Comparison of ENCODE assay signal across 25 cellular contexts in the genomic region with DNA sequence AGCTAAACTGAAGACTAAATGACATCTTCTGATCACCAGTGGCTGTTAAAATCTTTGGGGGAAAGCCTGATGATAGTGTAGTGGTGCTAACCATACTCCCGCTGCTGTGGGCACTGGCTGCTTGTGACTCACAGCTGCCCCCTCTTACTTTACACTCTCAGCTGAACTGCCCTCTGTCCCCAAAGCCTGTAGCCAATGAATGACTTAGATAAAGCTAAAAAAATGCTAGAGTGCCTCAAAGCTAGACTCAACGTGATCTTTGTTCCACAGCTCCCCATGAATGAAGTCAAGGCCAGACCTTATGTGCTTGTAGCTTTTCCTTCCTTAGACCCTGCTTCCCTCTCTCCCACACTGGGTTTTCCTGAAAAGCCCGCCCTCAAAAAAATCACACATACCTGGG. TPM values are rescaled to one million over a fixed set of nuclear protein-coding genes. Genes with fewer than 3 reads are reported as not detected.
DNase-seq lines count a peak whose midpoint lies in the region; ATAC-seq, FAIRE-seq and TF ChIP-seq lines count a peak whose summit lies in the region.
"Had no signal": no experiment of that assay in that cellular context is flagged by ENCODE, and none has a peak within 500 bp of the region (broad histone marks: within the 10 kb centered on the region; RNA-seq: fewer than 3 reads in every experiment).

No MANE protein-coding gene starts in this region.

- no peak overlapping the region for H3K18ac ChIP-seq in H1 (ENCODE audit: extremely low read depth, low read length)

- H3K23ac ChIP-seq in H1 (ENCODE audit: insufficient read length): no peak overlapping the region

- no peak overlapping the region for H2BK12ac ChIP-seq in H1 (ENCODE audit: low read depth, low read length)

- no peaks in the 10 kb centered on the region for H3F3A ChIP-seq in neural progenitor cell (ENCODE audit: low read depth)

- peak overlapping the region; percentile 30 for H3K56ac ChIP-seq in H1 (replicated peaks; ENCODE audit: insufficient read length, low read depth, low read length)

- H3K9ac ChIP-seq in H1 (replicated peaks in 1 of 4; ENCODE audit: extremely low read depth in 1 of 4, low read depth in 3 of 4, low read length in 3 of 4) (no peak overlapping the region), neural progenitor cell (no peak overlapping the region)
- H3K9ac ChIP-seq: BLaER1 treated with 17β-estradiol and CSF1 and Interleukin-3, amounts not matched to agents 10 nM and 100 nM; GM23248 had no signal

- H4K5ac ChIP-seq in H1 (ENCODE audit: insufficient read length, low read depth, low read length): no peak overlapping the region

- H3K4me3 Mint-ChIP-seq in activated naive CD4-positive, alpha-beta T cell treated with anti-CD3 and anti-CD28 coated beads, Interleukin-2, amount 10 ng/mL, durations not matched to agents 7 days and 5 days: no peak overlapping the region
- H3K4me3 Mint-ChIP-seq in activated naive CD4-positive, alpha-beta T cell treated with anti-CD3 and anti-CD28 coated beads for 36 hours: no peak overlapping the region
- peak overlapping the region; percentile 19 for H3K4me3 Mint-ChIP-seq in neural progenitor cell
- H3K4me3 Mint-ChIP-seq: CD14-positive monocyte; CD4-positive, alpha-beta T cell; CD8-positive, alpha-beta memory T cell; H9 had no signal

- H3K27ac ChIP-seq in H1 (ENCODE audit: low read depth, low read length) (no peak overlapping the region), neural progenitor cell (no peak overlapping the region), tibial nerve (no peak overlapping the region)
- H3K27ac ChIP-seq: A549; BLaER1 treated with 17β-estradiol and CSF1 and Interleukin-3, amounts not matched to agents 10 nM and 100 nM; GM23248 had no signal

- POLR2A ChIA-PET in H1 (lab: Charles Lee; ENCODE audit: partially characterized antibody): interaction anchor here (1.0 kb wide), 1 partner anchor 10 kb away, joined by 6 read pairs; no protein-coding TSS in a partner anchor

- H3K9me3 Mint-ChIP-seq in activated naive CD4-positive, alpha-beta T cell treated with anti-CD3 and anti-CD28 coated beads, Interleukin-2, amount 10 ng/mL, durations not matched to agents 7 days and 5 days: no peaks in the 10 kb centered on the region
- no peaks in the 10 kb centered on the region for H3K9me3 Mint-ChIP-seq in activated naive CD4-positive, alpha-beta T cell treated with anti-CD3 and anti-CD28 coated beads for 36 hours
- H3K9me3 Mint-ChIP-seq in neural progenitor cell: peaks cover 2% of the 10 kb centered on the region
- H3K9me3 Mint-ChIP-seq: CD4-positive, alpha-beta T cell; CD8-positive, alpha-beta memory T cell; H9 had no signal

- H2AFZ ChIP-seq in H1 (ENCODE audit: low read length) (no peak overlapping the region), neural progenitor cell (replicated peaks) (no peak overlapping the region)
- H2AFZ ChIP-seq: GM23248 had no signal

- H3K4me1 Mint-ChIP-seq in activated naive CD4-positive, alpha-beta T cell treated with anti-CD3 and anti-CD28 coated beads, Interleukin-2, amount 10 ng/mL, durations not matched to agents 7 days and 5 days: peaks cover 12% of the 10 kb centered on the region
- peaks cover 6% of the 10 kb centered on the region for H3K4me1 Mint-ChIP-seq in activated naive CD4-positive, alpha-beta T cell treated with anti-CD3 and anti-CD28 coated beads for 36 hours (ENCODE audit: low read depth)
- H3K4me1 Mint-ChIP-seq in neural progenitor cell: no peaks in the 10 kb centered on the region
- H3K4me1 Mint-ChIP-seq: CD14-positive monocyte, H9 had no signal

- WGBS in H1 (ENCODE audit: extremely low coverage in 1 of 2, insufficient coverage in 1 of 2, insufficient read length in 1 of 2, insufficient replicate concordance in 2 of 2, low coverage in 1 of 2, low lambda C conversion rate in 2 of 2, missing lambda C conversion rate in 1 of 2), 2 experiments: 80% methylated on average over 3 of the region's 3 CpGs; no CpG with 5 or more reads in 1 of the 2 experiments
- WGBS in tibial nerve, 2 donors: 56 to 70% methylated on average over 3 of the region's 3 CpGs

- H3K9me3 ChIP-seq in H1 (ENCODE audit: insufficient read depth in 2 of 2, low read depth in 1 of 2, low read length in 1 of 2) (no peaks in the 10 kb centered on the region), neural progenitor cell (ENCODE audit: low read depth) (no peaks in the 10 kb centered on the region), tibial nerve (no peaks in the 10 kb centered on the region)
- H3K9me3 ChIP-seq: A549; BE2C; BLaER1 treated with 17β-estradiol and CSF1 and Interleukin-3, amounts not matched to agents 10 nM and 100 nM had no signal

- ATAC-seq in GM18517 (IDR thresholded peaks at IDR 0.05; ENCODE audit: unreplicated experiment): no peak
- ATAC-seq: A549, HCT116 had no signal

- H3K4ac ChIP-seq in H1 (replicated peaks; ENCODE audit: insufficient read length, low read depth, low read length): no peak overlapping the region

- peaks cover 49% of the 10 kb centered on the region for H3K36me3 Mint-ChIP-seq in activated naive CD4-positive, alpha-beta T cell treated with anti-CD3 and anti-CD28 coated beads, Interleukin-2, amount 10 ng/mL, durations not matched to agents 7 days and 5 days
- H3K36me3 Mint-ChIP-seq in activated naive CD4-positive, alpha-beta T cell treated with anti-CD3 and anti-CD28 coated beads for 36 hours (ENCODE audit: low read depth): peaks cover 37% of the 10 kb centered on the region
- H3K36me3 Mint-ChIP-seq in neural progenitor cell: peaks cover 4% of the 10 kb centered on the region

- H4K8ac ChIP-seq in H1 (ENCODE audit: extremely low read depth, insufficient read depth, low read length): no peak overlapping the region

- H3K4me2 ChIP-seq in H1 (ENCODE audit: insufficient read depth in 1 of 2, low read depth in 2 of 2, low read length in 2 of 2) (no peak overlapping the region), neural progenitor cell (no peak overlapping the region)
- H3K4me2 ChIP-seq: A549; BLaER1 treated with 17β-estradiol and CSF1 and Interleukin-3, amounts not matched to agents 10 nM and 100 nM had no signal

- TF ChIP-seq EP300 in H1 (IDR thresholded peaks at IDR 0.05; ENCODE audit: borderline replicate concordance in 1 of 2, low read depth in 2 of 2, low read length in 2 of 2) (no peak), tibial nerve (IDR thresholded peaks at IDR 0.05) (no peak)

- no peak for DNase-seq in activated naive CD4-positive, alpha-beta T cell treated with anti-CD3 and anti-CD28 coated beads, Interleukin-2, amount 10 ng/mL, durations not matched to agents 7 days and 5 days
- no peak for DNase-seq in activated naive CD4-positive, alpha-beta T cell treated with anti-CD3 and anti-CD28 coated beads for 36 hours
- no peak for DNase-seq in H1 (ENCODE audit: low read depth in 1 of 2, low spot score in 2 of 2)
- no peak for DNase-seq in neural progenitor cell (ENCODE audit: low spot score)
- DNase-seq in tibial nerve (ENCODE audit: low spot score in 2 of 2): no peak
- DNase-seq in NCI-H1105 (lab: John Stamatoyannopoulos, UW): no peak
- DNase-seq: 8988T; ACHN; AML-193; BE2C; Calu3; CD4-positive, alpha-beta T cell; CD8-positive, alpha-beta memory T cell; DMS153; DND-41; GM23248; H9 had no signal

- H2AK5ac ChIP-seq in H1 (ENCODE audit: low read depth, low read length): no peak overlapping the region

- intact Hi-C loops in activated naive CD4-positive, alpha-beta T cell treated with anti-CD3 and anti-CD28 coated beads for 36 hours (cut with micrococcal nuclease): no loop called here

- peak overlapping the region; percentile 53 for H3K27ac Mint-ChIP-seq in activated naive CD4-positive, alpha-beta T cell treated with anti-CD3 and anti-CD28 coated beads, Interleukin-2, amount 10 ng/mL, durations not matched to agents 7 days and 5 days
- no peak overlapping the region for H3K27ac Mint-ChIP-seq in activated naive CD4-positive, alpha-beta T cell treated with anti-CD3 and anti-CD28 coated beads for 36 hours
- H3K27ac Mint-ChIP-seq in neural progenitor cell: no peak overlapping the region
- H3K27ac Mint-ChIP-seq: CD14-positive monocyte; CD4-positive, alpha-beta T cell; CD8-positive, alpha-beta memory T cell; H9 had no signal

- H2BK15ac ChIP-seq in H1 (ENCODE audit: low read length): no peak overlapping the region

- no peak overlapping the region for H2BK120ac ChIP-seq in H1 (replicated peaks; ENCODE audit: low read depth, low read length)

- FAIRE-seq in H1 (lab: Jason Lieb, UNC): no peak
- FAIRE-seq: A549, G401.6, GM12892, GM19239 had no signal

- no peaks in the 10 kb centered on the region for H3K23me2 ChIP-seq in H1 (ENCODE audit: low read depth, low read length)

- H3K27me3 Mint-ChIP-seq in activated naive CD4-positive, alpha-beta T cell treated with anti-CD3 and anti-CD28 coated beads, Interleukin-2, amount 10 ng/mL, durations not matched to agents 7 days and 5 days: no peaks in the 10 kb centered on the region
- no peaks in the 10 kb centered on the region for H3K27me3 Mint-ChIP-seq in activated naive CD4-positive, alpha-beta T cell treated with anti-CD3 and anti-CD28 coated beads for 36 hours (ENCODE audit: low read depth)
- H3K27me3 Mint-ChIP-seq in neural progenitor cell (ENCODE audit: insufficient read depth, low read depth): no peaks in the 10 kb centered on the region
- H3K27me3 Mint-ChIP-seq: CD4-positive, alpha-beta T cell had no signal

- no peak overlapping the region for H3K4me3 ChIP-seq in H1 (ENCODE audit: extremely low read depth in 1 of 4, insufficient read depth in 2 of 4, low read depth in 3 of 4, low read length in 4 of 4)
- H3K4me3 ChIP-seq in neural progenitor cell: no peak overlapping the region
- no peak overlapping the region for H3K4me3 ChIP-seq in tibial nerve
- H3K4me3 ChIP-seq: A549; BLaER1 treated with 17β-estradiol and CSF1 and Interleukin-3, amounts not matched to agents 10 nM and 100 nM; GM23248 had no signal

- 0 out of 2 replicates have a peak overlapping the region, but pooled peaks have one; percentile 24 for H2BK5ac ChIP-seq in H1 (ENCODE audit: low read depth, low read length)

- H3K4me1 ChIP-seq in H1 (replicated peaks in 1 of 4; ENCODE audit: control insufficient read depth in 3 of 4, insufficient read depth in 4 of 4, low read length in 3 of 4): peaks cover 0 to 2% (median 0%) of the 10 kb centered on the region in 4 experiments; a peak in 1 of 7 replicates
- no peaks in the 10 kb centered on the region for H3K4me1 ChIP-seq in neural progenitor cell
- peaks cover 0 to 2% (median under 1%) of the 10 kb centered on the region in 4 donors for H3K4me1 ChIP-seq in tibial nerve
- H3K4me1 ChIP-seq: BE2C had no signal

- H3K36me3 ChIP-seq in H1 (ENCODE audit: control insufficient read depth in 2 of 4, insufficient read depth in 4 of 4, low read length in 3 of 4): peaks cover 6 to 39% (median 20%) of the 10 kb centered on the region in 4 experiments; a peak in 7 of 8 replicates
- no peaks in the 10 kb centered on the region for H3K36me3 ChIP-seq in neural progenitor cell
- H3K36me3 ChIP-seq in tibial nerve: peaks cover 0 to 82% (median 0%) of the 10 kb centered on the region in 3 donors

- H3K27me3 ChIP-seq in H1 (replicated peaks in 1 of 4; ENCODE audit: control insufficient read depth in 3 of 4, extremely low read depth in 1 of 4, insufficient read depth in 3 of 4, low read length in 3 of 4) (no peaks in the 10 kb centered on the region), neural progenitor cell (peaks cover under 1% of the 10 kb centered on the region), tibial nerve (no peaks in the 10 kb centered on the region)
- H3K27me3 ChIP-seq: BE2C; BLaER1 treated with 17β-estradiol and CSF1 and Interleukin-3, amounts not matched to agents 10 nM and 100 nM had no signal

- H4K20me1 ChIP-seq in H1 (replicated peaks in 1 of 2; ENCODE audit: control insufficient read depth in 1 of 2, insufficient read depth in 2 of 2, low read length in 2 of 2) (no peaks in the 10 kb centered on the region), neural progenitor cell (ENCODE audit: low read depth) (no peaks in the 10 kb centered on the region)

- no peak for TF ChIP-seq CTCF in H1 (IDR thresholded peaks at IDR 0.05; ENCODE audit: control extremely low read depth in 1 of 3, insufficient read depth in 1 of 3, low read depth in 1 of 3, low read length in 3 of 3)
- no peak for TF ChIP-seq CTCF in neural progenitor cell (IDR thresholded peaks at IDR 0.05)
- TF ChIP-seq CTCF in tibial nerve (IDR thresholded peaks at IDR 0.05): no peak

- H4K91ac ChIP-seq in H1 (replicated peaks; ENCODE audit: insufficient read length, low read length): no peak overlapping the region

- peaks cover 3% of the 10 kb centered on the region; the same call in 1 of the 2 replicates for H3K79me1 ChIP-seq in H1 (ENCODE audit: low read depth, low read length)

- no peaks in the 10 kb centered on the region for H3K79me2 ChIP-seq in H1 (ENCODE audit: control insufficient read depth in 1 of 2, insufficient read depth in 2 of 2, low read length in 2 of 2)
- H3K79me2 ChIP-seq in neural progenitor cell (ENCODE audit: low read depth): no peaks in the 10 kb centered on the region

- H2BK20ac ChIP-seq in H1 (ENCODE audit: low read length): no peak overlapping the region

- CTCF ChIA-PET in activated naive CD4-positive, alpha-beta T cell treated with anti-CD3 and anti-CD28 coated beads, Interleukin-2, amount 10 ng/mL, durations not matched to agents 7 days and 5 days (lab: Charles Lee): interaction anchor here (1.9 kb wide), 1 partner anchor 11 kb away, joined by 12 read pairs; no protein-coding TSS in a partner anchor
- CTCF ChIA-PET in activated naive CD4-positive, alpha-beta T cell treated with anti-CD3 and anti-CD28 coated beads for 36 hours (lab: Charles Lee): interaction anchor here (4.4 kb wide), 1 partner anchor 11 kb away, joined by 19 read pairs; no protein-coding TSS in a partner anchor
- CTCF ChIA-PET in H1 (lab: Charles Lee; ENCODE audit: partially characterized antibody): interaction anchor here (0.7 to 2.2 kb wide), 2 partner anchors 10 to 30 kb away, joined by 3 to 7 read pairs; no protein-coding TSS in a partner anchor

- H3K14ac ChIP-seq in H1 (ENCODE audit: insufficient read length): no peak overlapping the region

- TF ChIP-seq RAD21 in H1 (IDR thresholded peaks at IDR 0.05 in 1 of 2, conservative IDR thresholded peaks at IDR 0.05 in 1 of 2; ENCODE audit: low read depth in 2 of 2, low read length in 2 of 2): no peak

- no peak for TF ChIP-seq POLR2A in H1 (IDR thresholded peaks at IDR 0.05; ENCODE audit: control extremely low read depth in 1 of 2, low read depth in 2 of 2, low read length in 2 of 2)
- no peak for TF ChIP-seq POLR2A in tibial nerve (IDR thresholded peaks at IDR 0.05)

RNA-seq across cellular contexts. Expression of gene ZC3HAV1L, which starts 6.5 kb away (rescaled TPM):
- total RNA-seq in activated naive CD4-positive, alpha-beta T cell treated with anti-CD3 and anti-CD28 coated beads for 36 hours: 1 to 10 TPM; 4.5 to 5.1 TPM
- total RNA-seq in H1 (2021; fragmentation: NEBNext Ultra II Directional; extraction: Animal tissue kit (Norgen Biotek cat#: 25700)): 7.0 and 7.1 TPM in 2 replicates
- polyA plus RNA-seq in H1 (2011; rRNA removed): 5.2 and 7.1 TPM in 2 replicates
- 4.9 TPM for polyA plus RNA-seq in H1 (2011; cell fraction: cytosol; rRNA removed)
- 5.0 TPM for polyA plus RNA-seq in H1 (2011; cell fraction: nucleus; rRNA removed)
- 3.2 to 3.9 TPM (median 3.4 TPM) in 4 replicates for polyA plus RNA-seq in H1 (2012, experiment 1 of 2)
- 0.79 TPM for polyA plus RNA-seq in H1 (2012, experiment 2 of 2)
- 3.5 TPM for polyA plus RNA-seq in H1 (2013, experiment 1 of 2)
- 3.1 TPM for polyA plus RNA-seq in H1 (2013, experiment 2 of 2)
- polyA minus RNA-seq in H1 (2011; rRNA and poly(A)+ RNA removed): 4.3 and 6.5 TPM in 2 replicates
- 10.3 TPM for polyA minus RNA-seq in H1 (2011; cell fraction: cytosol; rRNA and poly(A)+ RNA removed)
- polyA minus RNA-seq in H1 (2011; cell fraction: nucleus; rRNA and poly(A)+ RNA removed): 7.3 TPM
- 7.1 and 9.5 TPM in 2 replicates for total RNA-seq in neural progenitor cell (ENCODE audit: low replicate concordance)
- 10 to 100 TPM; 36.9 to 68.8 (median 53.1) TPM for total RNA-seq in tibial nerve
- total RNA-seq: H9 had no signal

RNA-seq across cellular contexts. Expression of gene KIAA1549, which starts 48.2 kb away (rescaled TPM):
- under 1 TPM; 0.60 to 0.67 TPM for total RNA-seq in activated naive CD4-positive, alpha-beta T cell treated with anti-CD3 and anti-CD28 coated beads for 36 hours
- 17.3 and 17.6 TPM in 2 replicates for total RNA-seq in H1 (2021; fragmentation: NEBNext Ultra II Directional; extraction: Animal tissue kit (Norgen Biotek cat#: 25700))
- polyA plus RNA-seq in H1 (2011; rRNA removed): 6.5 and 10.2 TPM in 2 replicates
- 4.0 TPM for polyA plus RNA-seq in H1 (2011; cell fraction: cytosol; rRNA removed)
- 13.7 TPM for polyA plus RNA-seq in H1 (2011; cell fraction: nucleus; rRNA removed)
- 8.7 to 11.1 TPM (median 10.0 TPM) in 4 replicates for polyA plus RNA-seq in H1 (2012, experiment 1 of 2)
- polyA plus RNA-seq in H1 (2012, experiment 2 of 2): 2.2 TPM
- 11.7 TPM for polyA plus RNA-seq in H1 (2013, experiment 1 of 2)
- 11.5 TPM for polyA plus RNA-seq in H1 (2013, experiment 2 of 2)
- 14.8 and 17.9 TPM in 2 replicates for polyA minus RNA-seq in H1 (2011; rRNA and poly(A)+ RNA removed)
- 9.4 TPM for polyA minus RNA-seq in H1 (2011; cell fraction: cytosol; rRNA and poly(A)+ RNA removed)
- polyA minus RNA-seq in H1 (2011; cell fraction: nucleus; rRNA and poly(A)+ RNA removed): 19.8 TPM
- total RNA-seq in neural progenitor cell (ENCODE audit: low replicate concordance): 4.8 and 9.1 TPM in 2 replicates
- total RNA-seq in tibial nerve: 1 to 10 TPM; 1.6 to 2.4 (median 1.7) TPM
- total RNA-seq: CD4-positive, alpha-beta T cell had no signal
- polyA plus RNA-seq: CD8-positive, alpha-beta memory T cell had no signal
